19 cellular contexts compared by ENCODE assay signal in genomic region chr7:150732786-150733733, GRCh38. TPM values are rescaled to one million over a fixed set of nuclear protein-coding genes. Genes with fewer than 3 reads are reported as not detected.
DNase-seq lines count a peak whose midpoint lies in the region; ATAC-seq and TF ChIP-seq lines count a peak whose summit lies in the region.
"Had no signal": no experiment of that assay in that cellular context is flagged by ENCODE, and none has a peak within 500 bp of the region (broad histone marks: within the 10 kb centered on the region; RNA-seq: fewer than 3 reads in every experiment).

No MANE protein-coding gene starts in this region.

- H4K5ac ChIP-seq in H9 (ENCODE audit: insufficient read length, low read depth, low read length), result no peak overlapping the region

- no peak overlapping the region for H2BK20ac ChIP-seq in H9 (ENCODE audit: low read depth, low read length, poor library complexity, severe bottlenecking)

- H3K27me3 ChIP-seq in CD4-positive, alpha-beta memory T cell (ENCODE audit: insufficient read depth, low read length), result no peaks in the 10 kb centered on the region
- no peaks in the 10 kb centered on the region for H3K27me3 ChIP-seq in lung (ENCODE audit: control insufficient read depth, insufficient read depth)
- peaks cover 68% of the 10 kb centered on the region for H3K27me3 ChIP-seq in H9 (ENCODE audit: insufficient read depth, low read length)
- H3K27me3 ChIP-seq in right atrium auricular region, result no peaks in the 10 kb centered on the region
- H3K27me3 ChIP-seq: body of pancreas, heart right ventricle, tibial artery had no signal

- H3K14ac ChIP-seq in H9 (ENCODE audit: insufficient read depth, low read length), result no peak overlapping the region

- H3K18ac ChIP-seq in H9 (ENCODE audit: insufficient read length, low read depth, low read length), result no peak overlapping the region

- H3K27ac Mint-ChIP-seq in CD4-positive, alpha-beta memory T cell, result peak overlapping the region; percentile 86 to 98 (median 96)
- H3K27ac Mint-ChIP-seq in activated T-helper 2 cell treated with anti-CD3 and anti-CD28 coated beads, Interferon-gamma antibody, Interleukin-2, Interleukin-4, amounts not matched to agents 10 μg/mL and 5 μg/mL and 100 μg/mL, durations not matched to agents 14 hours and 24 hours and 36 hours, result peak overlapping the region; percentile 90
- H3K27ac Mint-ChIP-seq in H9, result no peak overlapping the region

- H4K91ac ChIP-seq in H9 (ENCODE audit: insufficient read length, low read depth, low read length), result no peak overlapping the region

- ATAC-seq in HG02610 (IDR thresholded peaks at IDR 0.05; ENCODE audit: unreplicated experiment), result peak; percentile 49
- no peak for ATAC-seq in lung (ENCODE audit: insufficient read depth, low FRiP score)
- ATAC-seq: body of pancreas, heart right ventricle had no signal

- H2BK15ac ChIP-seq in H9 (ENCODE audit: low read depth, low read length), result no peak overlapping the region

- H3K9me3 ChIP-seq in CD4-positive, alpha-beta memory T cell (ENCODE audit: control insufficient read depth in 1 of 2, low read length in 2 of 2), result no peaks in the 10 kb centered on the region
- H3K9me3 ChIP-seq in lung (ENCODE audit: control insufficient read depth in 2 of 2, insufficient read depth in 1 of 2, low read length in 1 of 2) (no peaks in the 10 kb centered on the region), H9 (ENCODE audit: control insufficient read depth, low read depth, low read length) (peaks cover 7% of the 10 kb centered on the region), right atrium auricular region (peaks cover 0 to 13% of the 10 kb centered on the region in 2 donors)
- H3K9me3 ChIP-seq: body of pancreas had no signal

- peaks cover 0 to 14% (median 11%) of the 10 kb centered on the region in 8 donors for H3K9me3 Mint-ChIP-seq in CD4-positive, alpha-beta memory T cell
- peaks cover 23% of the 10 kb centered on the region for H3K9me3 Mint-ChIP-seq in activated T-helper 2 cell treated with anti-CD3 and anti-CD28 coated beads, Interferon-gamma antibody, Interleukin-2, Interleukin-4, amounts not matched to agents 10 μg/mL and 5 μg/mL and 100 μg/mL, durations not matched to agents 14 hours and 24 hours and 36 hours
- peaks cover 19 to 42% of the 10 kb centered on the region in 2 experiments for H3K9me3 Mint-ChIP-seq in H9

- H3K36me3 Mint-ChIP-seq in CD4-positive, alpha-beta memory T cell, result peaks cover 18 to 19% of the 10 kb centered on the region in 2 donors
- H3K36me3 Mint-ChIP-seq in activated T-helper 2 cell treated with anti-CD3 and anti-CD28 coated beads, Interferon-gamma antibody, Interleukin-2, Interleukin-4, amounts not matched to agents 10 μg/mL and 5 μg/mL and 100 μg/mL, durations not matched to agents 14 hours and 24 hours and 36 hours (ENCODE audit: low read depth), result peaks cover 38% of the 10 kb centered on the region
- H3K36me3 Mint-ChIP-seq in H9 (ENCODE audit: insufficient read depth in 1 of 3, low read depth in 3 of 3), result no peaks in the 10 kb centered on the region

- H3K36me3 ChIP-seq in CD4-positive, alpha-beta memory T cell (ENCODE audit: insufficient read depth, low read length), result no peaks in the 10 kb centered on the region
- no peaks in the 10 kb centered on the region for H3K36me3 ChIP-seq in lung (ENCODE audit: control insufficient read depth in 2 of 2, insufficient read depth in 2 of 2, low read length in 2 of 2)
- H3K36me3 ChIP-seq in right atrium auricular region, result no peaks in the 10 kb centered on the region
- H3K36me3 ChIP-seq: heart right ventricle, tibial artery had no signal

- H3K4me3 ChIP-seq in CD4-positive, alpha-beta memory T cell (ENCODE audit: low read length in 2 of 2), result no peak overlapping the region
- H3K4me3 ChIP-seq in lung (no peak overlapping the region), right atrium auricular region (no peak overlapping the region)
- H3K4me3 ChIP-seq: body of pancreas, GM23248, heart right ventricle, tibial artery had no signal

- POLR2A ChIA-PET in CD4-positive, alpha-beta memory T cell (lab: Charles Lee; ENCODE audit: partially characterized antibody), result interaction anchor here (0.6 to 26.3 kb wide), 33 partner anchors 12 to 286 kb away, joined by 3 to 593 read pairs (median 4); partner anchors contain the start of genes GIMAP1, GIMAP2, GIMAP4 and GIMAP6

- peak overlapping the region; percentile 38 to 95 (median 68) for H3K4me3 Mint-ChIP-seq in CD4-positive, alpha-beta memory T cell
- peak overlapping the region; percentile 9 for H3K4me3 Mint-ChIP-seq in activated T-helper 2 cell treated with anti-CD3 and anti-CD28 coated beads, Interferon-gamma antibody, Interleukin-2, Interleukin-4, amounts not matched to agents 10 μg/mL and 5 μg/mL and 100 μg/mL, durations not matched to agents 14 hours and 24 hours and 36 hours (ENCODE audit: low read depth)
- no peak overlapping the region for H3K4me3 Mint-ChIP-seq in H9

- H3K27me3 Mint-ChIP-seq in CD4-positive, alpha-beta memory T cell, result no peaks in the 10 kb centered on the region
- no peaks in the 10 kb centered on the region for H3K27me3 Mint-ChIP-seq in activated T-helper 2 cell treated with anti-CD3 and anti-CD28 coated beads, Interferon-gamma antibody, Interleukin-2, Interleukin-4, amounts not matched to agents 10 μg/mL and 5 μg/mL and 100 μg/mL, durations not matched to agents 14 hours and 24 hours and 36 hours (ENCODE audit: low read depth)
- H3K27me3 Mint-ChIP-seq in H9 (ENCODE audit: low read depth), result peaks cover 100% of the 10 kb centered on the region

- H3K27ac ChIP-seq in CD4-positive, alpha-beta memory T cell (ENCODE audit: low read depth, low read length), result peak overlapping the region; percentile 83
- H3K27ac ChIP-seq in lung (ENCODE audit: low read depth in 1 of 2, low read length in 1 of 2), result no peak overlapping the region
- no peak overlapping the region for H3K27ac ChIP-seq in H9 (ENCODE audit: insufficient read length, low read depth, low read length)
- no peak overlapping the region for H3K27ac ChIP-seq in right atrium auricular region
- H3K27ac ChIP-seq: body of pancreas, GM23248, KMS-11, tibial artery had no signal

- no peaks in the 10 kb centered on the region for H3K79me2 ChIP-seq in H9 (ENCODE audit: insufficient read depth, low read length)

- no peaks in the 10 kb centered on the region for H3K79me1 ChIP-seq in H9 (ENCODE audit: insufficient read depth, low read depth, low read length, poor library complexity, severe bottlenecking)

- intact Hi-C loops in CD4-positive, alpha-beta memory T cell (cut with micrococcal nuclease), result no loop called here
- intact Hi-C loops in activated T-helper 2 cell treated with anti-CD3 and anti-CD28 coated beads, Interferon-gamma antibody, Interleukin-2, Interleukin-4, amounts not matched to agents 10 μg/mL and 5 μg/mL and 100 μg/mL, durations not matched to agents 14 hours and 24 hours and 36 hours (cut with micrococcal nuclease), result loop anchor here (1.0 to 10.0 kb wide), 8 partner anchors 16 to 858 kb away; partner anchors contain the start of genes ACTR3C, ATP6V0E2, GIMAP1 and GIMAP2

- CTCF ChIA-PET in CD4-positive, alpha-beta memory T cell (lab: Charles Lee; ENCODE audit: partially characterized antibody), result interaction anchor here (0.8 to 2.8 kb wide), 17 partner anchors 10 to 286 kb away, joined by 3 to 18 read pairs (median 4); partner anchors contain the start of genes GIMAP1, GIMAP2, GIMAP6 and GIMAP8

- peaks cover 67 to 83% (median 74%) of the 10 kb centered on the region in 4 donors for H3K4me1 Mint-ChIP-seq in CD4-positive, alpha-beta memory T cell
- peaks cover 66% of the 10 kb centered on the region for H3K4me1 Mint-ChIP-seq in activated T-helper 2 cell treated with anti-CD3 and anti-CD28 coated beads, Interferon-gamma antibody, Interleukin-2, Interleukin-4, amounts not matched to agents 10 μg/mL and 5 μg/mL and 100 μg/mL, durations not matched to agents 14 hours and 24 hours and 36 hours (ENCODE audit: low read depth)
- H3K4me1 Mint-ChIP-seq in H9, result peaks cover 5 to 7% of the 10 kb centered on the region in 2 experiments; a peak in 3 of 4 replicates

- no peak overlapping the region for H3T11ph ChIP-seq in H9 (ENCODE audit: low read length)

- TF ChIP-seq CTCF in lung (IDR thresholded peaks at IDR 0.05; ENCODE audit: control extremely low read depth, extremely low read depth), result no peak
- no peak for TF ChIP-seq CTCF in H9 (conservative IDR thresholded peaks at IDR 0.05)
- TF ChIP-seq CTCF in right atrium auricular region (IDR thresholded peaks at IDR 0.05), result no peak

- no peak overlapping the region for H2BK12ac ChIP-seq in H9 (ENCODE audit: insufficient read length, low read depth, low read length)

- no peak overlapping the region for H2BK5ac ChIP-seq in H9 (ENCODE audit: insufficient read length, low read length)

- H3K4me2 ChIP-seq in H9 (ENCODE audit: insufficient read depth, insufficient read length, low read length), result no peak overlapping the region
- H3K4me2 ChIP-seq: KMS-11 had no signal

- peak in 1 of 5 donors; percentile 32 for DNase-seq in CD4-positive, alpha-beta memory T cell
- no peak for DNase-seq in activated T-helper 2 cell treated with anti-CD3 and anti-CD28 coated beads, Interferon-gamma antibody, Interleukin-2, Interleukin-4, amounts not matched to agents 10 μg/mL and 5 μg/mL and 100 μg/mL, durations not matched to agents 14 hours and 24 hours and 36 hours (ENCODE audit: low spot score)
- DNase-seq in lung (ENCODE audit: low spot score) (peak; percentile 17), H9 (no peak), right atrium auricular region (ENCODE audit: low spot score) (no peak), NCI-H345 treated with DMSO at 0.1 percent for 48 hours (lab: John Stamatoyannopoulos, UW; ENCODE audit: unreplicated experiment) (no peak)
- DNase-seq: activated gamma-delta T cell, body of pancreas, COR-L47, GM23248, heart right ventricle, NCI-H187 treated with DMSO at 0.1 percent for 48 hours, NCI-H446, RPMI8226, tibial artery had no signal

- H3K23me2 ChIP-seq in H9 (ENCODE audit: insufficient read length, low read depth, low read length, poor library complexity, severe bottlenecking), result no peaks in the 10 kb centered on the region

- no peak overlapping the region for H3K9ac ChIP-seq in H9 (ENCODE audit: extremely low read depth, insufficient read length, low read length)
- H3K9ac ChIP-seq: GM23248, KMS-11 had no signal

- H3K4ac ChIP-seq in H9 (ENCODE audit: low read depth, low read length), result no peak overlapping the region

- no peak overlapping the region for H3K23ac ChIP-seq in H9 (ENCODE audit: insufficient read length, low read depth, low read length)

- peaks cover 76% of the 10 kb centered on the region for H3K4me1 ChIP-seq in CD4-positive, alpha-beta memory T cell (ENCODE audit: insufficient read depth, low read length)
- H3K4me1 ChIP-seq in lung (ENCODE audit: control insufficient read depth in 2 of 2, insufficient read depth in 2 of 2, low read length in 2 of 2), result no peaks in the 10 kb centered on the region
- no peaks in the 10 kb centered on the region for H3K4me1 ChIP-seq in H9 (ENCODE audit: insufficient read depth, low read length)
- peaks cover 0 to 7% of the 10 kb centered on the region in 2 donors for H3K4me1 ChIP-seq in right atrium auricular region
- H3K4me1 ChIP-seq: body of pancreas, tibial artery had no signal

- H4K20me1 ChIP-seq in H9 (ENCODE audit: control insufficient read depth, insufficient read depth, insufficient read length), result no peaks in the 10 kb centered on the region

- H4K8ac ChIP-seq in H9 (replicated peaks; ENCODE audit: insufficient read length, low read depth, low read length), result no peak overlapping the region

- no peak overlapping the region for H2AFZ ChIP-seq in H9 (ENCODE audit: low read length)
- H2AFZ ChIP-seq: GM23248 had no signal

- H2BK120ac ChIP-seq in H9 (ENCODE audit: low read depth, low read length, poor library complexity, severe bottlenecking), result no peak overlapping the region

- WGBS in lung, 2 donors, result 80 to 90% methylated on average over 6 of the region's 6 CpGs
- no CpG with 5 or more reads among the region's 6 CpGs for WGBS in H9 (ENCODE audit: extremely low coverage, insufficient read length, low lambda C conversion rate)

- H3K56ac ChIP-seq in H9 (ENCODE audit: insufficient read length, low read depth, low read length), result no peak overlapping the region

- H2AK5ac ChIP-seq in H9 (ENCODE audit: insufficient read length, low read length), result no peak overlapping the region

RNA-seq across cellular contexts. Expression of gene GIMAP5, which starts 4.2 kb away (rescaled TPM):
- total RNA-seq in CD4-positive, alpha-beta memory T cell, result 100 to 1,000 TPM; 296 to 297 TPM
- 100 to 1,000 TPM; 415 to 679 TPM for polyA plus RNA-seq in CD4-positive, alpha-beta memory T cell
- 42.9 and 46.7 TPM in 2 replicates for total RNA-seq in activated T-helper 2 cell treated with anti-CD3 and anti-CD28 coated beads, Interferon-gamma antibody, Interleukin-2, Interleukin-4, amounts not matched to agents 10 μg/mL and 5 μg/mL and 100 μg/mL, durations not matched to agents 14 hours and 24 hours and 36 hours
- 10 to 100 TPM; 24.8 to 27.3 TPM for total RNA-seq in lung
- 10 to 100 TPM; 47.9 to 60.6 TPM for polyA plus RNA-seq in lung
- total RNA-seq in H9 (2021), result not detected in 2 replicates
- total RNA-seq in right atrium auricular region, result 10 to 100 TPM; 14.5 to 22.2 TPM
- total RNA-seq: GM23248, HT-29, osteoblast had no signal
- polyA plus RNA-seq: GM23248 had no signal

RNA-seq across cellular contexts. Expression of gene GIMAP1, which starts 16.6 kb away (rescaled TPM):
- total RNA-seq in CD4-positive, alpha-beta memory T cell, result 10 to 100 TPM; 93.7 to 97.6 TPM
- 10 to 100 TPM; 36.6 to 69.2 TPM for polyA plus RNA-seq in CD4-positive, alpha-beta memory T cell
- 3.9 and 4.5 TPM in 2 replicates for total RNA-seq in activated T-helper 2 cell treated with anti-CD3 and anti-CD28 coated beads, Interferon-gamma antibody, Interleukin-2, Interleukin-4, amounts not matched to agents 10 μg/mL and 5 μg/mL and 100 μg/mL, durations not matched to agents 14 hours and 24 hours and 36 hours
- total RNA-seq in lung (1 to 10 TPM; 4.6 to 9.5 TPM), H9 (2021) (not detected in 2 replicates), right atrium auricular region (1 to 10 TPM; 5.6 to 8.0 TPM)
- polyA plus RNA-seq in lung, result 10 to 100 TPM in 1 of 2 donors, 1 to 10 TPM in 1; 5.7 to 10.0 TPM
- total RNA-seq: GM23248, HT-29, osteoblast had no signal
- polyA plus RNA-seq: GM23248 had no signal

RNA-seq across cellular contexts. Expression of gene GIMAP2, which starts 47.6 kb away (rescaled TPM):
- total RNA-seq in CD4-positive, alpha-beta memory T cell, result 100 to 1,000 TPM; 238 to 244 TPM
- 100 to 1,000 TPM in 1 of 2 donors, 10 to 100 TPM in 1; 90.0 to 110 TPM for polyA plus RNA-seq in CD4-positive, alpha-beta memory T cell
- total RNA-seq in activated T-helper 2 cell treated with anti-CD3 and anti-CD28 coated beads, Interferon-gamma antibody, Interleukin-2, Interleukin-4, amounts not matched to agents 10 μg/mL and 5 μg/mL and 100 μg/mL, durations not matched to agents 14 hours and 24 hours and 36 hours, result 29.3 and 30.5 TPM in 2 replicates
- total RNA-seq in lung (10 to 100 TPM; 14.1 to 24.9 TPM), H9 (2021) (not detected in 2 replicates), right atrium auricular region (1 to 10 TPM; 3.8 to 8.3 TPM)
- polyA plus RNA-seq in lung, result 10 to 100 TPM; 10.7 to 22.0 TPM
- total RNA-seq: GM23248, HT-29 had no signal

Comparison
In these comparisons a context has a peak if more than half of its experiments do, and no peak if none do; other contexts are left out.
1. H3K27ac Mint-ChIP-seq: peak in CD4-positive, alpha-beta memory T cell (7 of 7) and activated T-helper 2 cell treated with anti-CD3 and anti-CD28 coated beads, Interferon-gamma antibody, Interleukin-2, Interleukin-4, amounts not matched to agents 10 μg/mL and 5 μg/mL and 100 μg/mL, durations not matched to agents 14 hours and 24 hours and 36 hours (single experiment); none in H9 (0 of 3).
2. H3K4me3 Mint-ChIP-seq: peak in CD4-positive, alpha-beta memory T cell (8 of 8) and activated T-helper 2 cell treated with anti-CD3 and anti-CD28 coated beads, Interferon-gamma antibody, Interleukin-2, Interleukin-4, amounts not matched to agents 10 μg/mL and 5 μg/mL and 100 μg/mL, durations not matched to agents 14 hours and 24 hours and 36 hours (single experiment); none in H9 (0 of 2).
3. RNA of gene GIMAP5, which starts 4.2 kb away (total RNA-seq): 296 to 297 TPM in CD4-positive, alpha-beta memory T cell, 42.9 to 46.7 TPM in activated T-helper 2 cell treated with anti-CD3 and anti-CD28 coated beads, Interferon-gamma antibody, Interleukin-2, Interleukin-4, amounts not matched to agents 10 μg/mL and 5 μg/mL and 100 μg/mL, durations not matched to agents 14 hours and 24 hours and 36 hours, 24.8 to 27.3 TPM in lung and 14.5 to 22.2 TPM in right atrium auricular region; not detected in H9; every median in the first group is over 10 times any median in the second.
4. RNA of gene GIMAP1, which starts 16.6 kb away (total RNA-seq): 93.7 to 97.6 TPM in CD4-positive, alpha-beta memory T cell; 4.6 to 9.5 TPM in lung, 5.6 to 8.0 TPM in right atrium auricular region, 3.9 to 4.5 TPM in activated T-helper 2 cell treated with anti-CD3 and anti-CD28 coated beads, Interferon-gamma antibody, Interleukin-2, Interleukin-4, amounts not matched to agents 10 μg/mL and 5 μg/mL and 100 μg/mL, durations not matched to agents 14 hours and 24 hours and 36 hours and not detected in H9; every median in the first group is over 4 times any median in the second.